ENCODE assay signal across 8 cellular contexts in genomic region chr1:150152182-150152536, GRCh38. TPM values are rescaled to one million over a fixed set of nuclear protein-coding genes. Genes with fewer than 3 reads are reported as not detected.
DNase-seq lines count a peak whose midpoint lies in the region; ATAC-seq and TF ChIP-seq lines count a peak whose summit lies in the region.

No MANE protein-coding gene starts in this region.

- no peaks in the 10 kb centered on the region for H3K9me3 ChIP-seq in cardiac muscle cell (ENCODE audit: low read depth)
- H3K9me3 ChIP-seq in mucosa of rectum (ENCODE audit: control insufficient read depth in 2 of 2, low read length in 2 of 2) = no peaks in the 10 kb centered on the region
- no peaks in the 10 kb centered on the region for H3K9me3 ChIP-seq in upper lobe of left lung
- no peaks in the 10 kb centered on the region for H3K9me3 ChIP-seq in mucosa of descending colon

- no peak for TF ChIP-seq POLR2A in upper lobe of left lung (IDR thresholded peaks at IDR 0.05)

- H3K27me3 Mint-ChIP-seq in brain = peaks cover 8% of the 10 kb centered on the region

- intact Hi-C loops in left ventricle myocardium superior (cut with micrococcal nuclease) = no loop called here
- intact Hi-C loops in mucosa of descending colon (cut with DNase I, micrococcal nuclease) = no loop called here

- H3K9ac ChIP-seq in mucosa of rectum (ENCODE audit: low read depth in 1 of 2, low read length in 2 of 2) = peak overlapping the region in 1 of 2 donors; percentile 92

- H3K4me3 Mint-ChIP-seq in brain = peak overlapping the region; percentile 97 to 99 (median 98)

- peaks cover 0 to 3% (median 0%) of the 10 kb centered on the region in 5 experiments for H3K9me3 Mint-ChIP-seq in brain

- DNase-seq in cardiac muscle cell (ENCODE audit: low read depth in 1 of 2, low spot score in 1 of 2) (no peak), left ventricle myocardium superior (no peak), upper lobe of left lung (no peak), mucosa of descending colon (no peak), GM19238 (ENCODE audit: insufficient read length, low spot score) (no peak), DMS 273 (lab: John Stamatoyannopoulos, UW; ENCODE audit: unreplicated experiment) (no peak)

- peaks cover 67% of the 10 kb centered on the region for H3K4me1 Mint-ChIP-seq in brain

- H3K36me3 Mint-ChIP-seq in brain = peaks cover 62% of the 10 kb centered on the region

- H3K27me3 ChIP-seq in cardiac muscle cell (no peaks in the 10 kb centered on the region), mucosa of rectum (ENCODE audit: control insufficient read depth in 2 of 2, insufficient read depth in 2 of 2, low read length in 2 of 2) (peaks cover 5 to 10% of the 10 kb centered on the region in 2 donors), upper lobe of left lung (no peaks in the 10 kb centered on the region)

- H3K4me3 ChIP-seq in cardiac muscle cell = peak overlapping the region; percentile 100
- H3K4me3 ChIP-seq in mucosa of rectum (ENCODE audit: low read length in 2 of 2) = peak overlapping the region; percentile 4 to 84
- peak overlapping the region in 2 of 4 donors; percentile 73 to 89 for H3K4me3 ChIP-seq in upper lobe of left lung
- no peak overlapping the region for H3K4me3 ChIP-seq in mucosa of descending colon

- no peak for TF ChIP-seq EP300 in upper lobe of left lung (IDR thresholded peaks at IDR 0.05)

- ATAC-seq in left ventricle myocardium superior (no peak), upper lobe of left lung (ENCODE audit: low FRiP score in 2 of 2) (peak in 1 of 2 donors; percentile 3), mucosa of descending colon (no peak)

- WGBS in upper lobe of left lung, 2 donors = 42 to 49% methylated on average over 2 of the region's 2 CpGs

- peak overlapping the region; percentile 98 for H3K27ac ChIP-seq in cardiac muscle cell
- H3K27ac ChIP-seq in mucosa of rectum (ENCODE audit: low read depth in 2 of 2, low read length in 2 of 2) = peak overlapping the region; percentile 25 to 85
- peak overlapping the region; percentile 84 to 91 (median 87) for H3K27ac ChIP-seq in upper lobe of left lung

- H3K36me3 ChIP-seq in cardiac muscle cell = peaks cover 34% of the 10 kb centered on the region
- H3K36me3 ChIP-seq in mucosa of rectum (ENCODE audit: control insufficient read depth in 2 of 2, insufficient read depth in 2 of 2, low read length in 2 of 2) = peaks cover 12 to 24% of the 10 kb centered on the region in 2 donors
- peaks cover 0 to 33% (median 10%) of the 10 kb centered on the region in 4 donors for H3K36me3 ChIP-seq in upper lobe of left lung
- no peaks in the 10 kb centered on the region for H3K36me3 ChIP-seq in mucosa of descending colon (ENCODE audit: low read depth)

- TF ChIP-seq CTCF in cardiac muscle cell (IDR thresholded peaks at IDR 0.05; ENCODE audit: low read depth, low read length) = no peak
- TF ChIP-seq CTCF in brain (conservative IDR thresholded peaks at IDR 0.05) = no peak
- TF ChIP-seq CTCF in upper lobe of left lung (IDR thresholded peaks at IDR 0.05) = no peak
- no peak for TF ChIP-seq CTCF in mucosa of descending colon (IDR thresholded peaks at IDR 0.05)

- H3K4me1 ChIP-seq in cardiac muscle cell (ENCODE audit: low read depth) (peaks cover 25% of the 10 kb centered on the region), mucosa of rectum (ENCODE audit: control insufficient read depth in 2 of 2, insufficient read depth in 2 of 2, low read length in 2 of 2) (peaks cover 7 to 15% of the 10 kb centered on the region in 2 donors), upper lobe of left lung (peaks cover 26 to 45% (median 29%) of the 10 kb centered on the region in 4 donors), mucosa of descending colon (ENCODE audit: low read depth) (peaks cover 15% of the 10 kb centered on the region)

- peak overlapping the region; percentile 92 to 99 (median 99) for H3K27ac Mint-ChIP-seq in brain

RNA-seq across cellular contexts. Expression of gene PLEKHO1, which starts 2.4 kb away (rescaled TPM):
- total RNA-seq in cardiac muscle cell (94.1 and 102 TPM in 2 replicates), left ventricle myocardium superior (44.3 TPM), upper lobe of left lung (100 to 1,000 TPM in 1 of 6 donors, 10 to 100 TPM in 5; 27.8 to 111 (median 61.9) TPM), mucosa of descending colon (100 to 1,000 TPM in 1 of 3 donors, 10 to 100 TPM in 2; 10.0 to 228 (median 21.9) TPM)
- polyA plus RNA-seq in cardiac muscle cell (143 and 149 TPM in 2 replicates), brain (ENCODE audit: insufficient read depth, low read depth, low replicate concordance) (84.5 TPM)
